Comparison of ENCODE assay signal across 9 cellular contexts in genomic region chr14:88005050-88005481, GRCh38. TPM values are rescaled to one million over a fixed set of nuclear protein-coding genes. Genes with fewer than 3 reads are reported as not detected.
DNase-seq lines count a peak whose midpoint lies in the region; ATAC-seq and TF ChIP-seq lines count a peak whose summit lies in the region.
"Had no signal": no experiment of that assay in that cellular context is flagged by ENCODE, and none has a peak within 500 bp of the region (broad histone marks: within the 10 kb centered on the region; RNA-seq: fewer than 3 reads in every experiment).

Gene GPR65, plus strand, starts transcription at chr14:88005135. Its CDS starts 5,713 bp downstream, at chr14:88010848.

- H3K4me3 ChIP-seq in left lung (peak within 1 kb of the TSS in 1 of 2 donors; percentile 41), trophoblast cell (ENCODE audit: low read depth, low read length) (no peak within 1 kb of the TSS), endodermal cell (ENCODE audit: low read length) (no peak within 1 kb of the TSS)

- H3K4me1 ChIP-seq in left lung, result peaks cover 0 to 53% of the 10 kb centered on the region in 2 donors
- no peaks in the 10 kb centered on the region for H3K4me1 ChIP-seq in trophoblast cell (ENCODE audit: control insufficient read depth in 1 of 2, insufficient read depth in 2 of 2, low read length in 2 of 2)
- H3K4me1 ChIP-seq in endodermal cell (ENCODE audit: control insufficient read depth, insufficient read depth, low read length), result no peaks in the 10 kb centered on the region

- H2AK5ac ChIP-seq in trophoblast cell (ENCODE audit: low read length), result no peak within 1 kb of the TSS

- H3K14ac ChIP-seq in trophoblast cell (ENCODE audit: low read length), result no peak within 1 kb of the TSS

- H3K27ac ChIP-seq in left lung (peak within 1 kb of the TSS; percentile 49 to 85), trophoblast cell (ENCODE audit: low read depth, low read length) (no peak within 1 kb of the TSS), endodermal cell (ENCODE audit: low read depth, low read length) (no peak within 1 kb of the TSS)

- no peak within 1 kb of the TSS for H4K91ac ChIP-seq in trophoblast cell (ENCODE audit: low read depth, low read length)

- no peak within 1 kb of the TSS for H2BK12ac ChIP-seq in trophoblast cell (ENCODE audit: low read length)

- no peak within 1 kb of the TSS for H2BK120ac ChIP-seq in trophoblast cell (ENCODE audit: insufficient read depth, low read length, poor library complexity)

- no peaks in the 10 kb centered on the region for H3K27me3 Mint-ChIP-seq in endodermal cell (ENCODE audit: insufficient read depth)

- H3K9ac ChIP-seq in trophoblast cell (ENCODE audit: low read length) (no peak within 1 kb of the TSS), endodermal cell (ENCODE audit: extremely low read depth, low read length, poor library complexity, severe bottlenecking) (no peak within 1 kb of the TSS)

- peaks cover 4% of the 10 kb centered on the region for H3K4me1 Mint-ChIP-seq in endodermal cell

- no peaks in the 10 kb centered on the region for H3K79me1 ChIP-seq in trophoblast cell (ENCODE audit: low read length)

- H3K18ac ChIP-seq in trophoblast cell (ENCODE audit: low read length), result no peak within 1 kb of the TSS

- H3K9me3 ChIP-seq in left lung (no peaks in the 10 kb centered on the region), trophoblast cell (ENCODE audit: insufficient read depth, low read depth, low read length) (no peaks in the 10 kb centered on the region), endodermal cell (ENCODE audit: control insufficient read depth, low read length) (no peaks in the 10 kb centered on the region)

- no peaks in the 10 kb centered on the region for H3K9me3 Mint-ChIP-seq in endodermal cell

- intact Hi-C loops in left lung (cut with DNase I), result no loop called here

- no peaks in the 10 kb centered on the region for H3K79me2 ChIP-seq in trophoblast cell (ENCODE audit: control insufficient read depth, insufficient read depth, low read length, poor library complexity)

- no peaks in the 10 kb centered on the region for H3K36me3 Mint-ChIP-seq in endodermal cell (ENCODE audit: low read depth)

- H3K27me3 ChIP-seq in left lung, result no peaks in the 10 kb centered on the region
- H3K27me3 ChIP-seq in trophoblast cell (ENCODE audit: insufficient read depth, low read length), result no peaks in the 10 kb centered on the region
- no peaks in the 10 kb centered on the region for H3K27me3 ChIP-seq in endodermal cell (ENCODE audit: control insufficient read depth, insufficient read depth, low read length, poor library complexity, severe bottlenecking)

- H3K36me3 ChIP-seq in left lung (no peaks in the 10 kb centered on the region), trophoblast cell (ENCODE audit: control insufficient read depth in 1 of 2, insufficient read depth in 2 of 2, low read length in 2 of 2) (no peaks in the 10 kb centered on the region), endodermal cell (ENCODE audit: control insufficient read depth, insufficient read depth, low read length) (no peaks in the 10 kb centered on the region)

- no peak within 1 kb of the TSS for H3K27ac Mint-ChIP-seq in endodermal cell

- H4K12ac ChIP-seq in trophoblast cell (ENCODE audit: low read depth, low read length), result no peak within 1 kb of the TSS

- TF ChIP-seq CTCF in left lung (IDR thresholded peaks at IDR 0.05) (no peak), endodermal cell (conservative IDR thresholded peaks at IDR 0.05) (no peak)

- H3K4ac ChIP-seq in trophoblast cell (ENCODE audit: low read depth, low read length), result no peak within 1 kb of the TSS

- H3K4me3 Mint-ChIP-seq in endodermal cell, result no peak within 1 kb of the TSS

- no CpG with 5 or more reads among the region's 3 CpGs for WGBS in trophoblast cell (ENCODE audit: extremely low coverage, insufficient coverage, insufficient read length)
- WGBS in endodermal cell (ENCODE audit: insufficient coverage in 1 of 2, insufficient read length in 1 of 2), 2 experiments, result 92 to 98% methylated on average over 2 of the region's 3 CpGs

- no peak within 1 kb of the TSS for H2AFZ ChIP-seq in trophoblast cell (ENCODE audit: insufficient read depth, low read length, poor library complexity)

- no peak within 1 kb of the TSS for H3K4me2 ChIP-seq in trophoblast cell (ENCODE audit: low read length)

- H2BK5ac ChIP-seq in trophoblast cell (ENCODE audit: low read depth, low read length, poor library complexity), result no peak within 1 kb of the TSS

- no peak within 1 kb of the TSS for H3K23ac ChIP-seq in trophoblast cell (ENCODE audit: low read length)

- peak; percentile 35 for DNase-seq in Ammon's horn (ENCODE audit: low spot score)
- DNase-seq in T-helper 2 cell, result peak in 3 of 5 experiments; percentile 9 to 95 (median 64)
- DNase-seq in left lung, result no peak
- no peak for DNase-seq in trophoblast cell
- DNase-seq in endodermal cell, result no peak
- DNase-seq in SW 1271 (lab: John Stamatoyannopoulos, UW), result no peak

- no peak within 1 kb of the TSS for H4K8ac ChIP-seq in trophoblast cell (ENCODE audit: low read depth, low read length)

- ATAC-seq in GM18873 (IDR thresholded peaks at IDR 0.05; ENCODE audit: low FRiP score, unreplicated experiment) (peak; percentile 70), HG03066 (IDR thresholded peaks at IDR 0.05; ENCODE audit: low read depth, unreplicated experiment) (peak; percentile 65), left lung (peak; percentile 62)

RNA-seq across cellular contexts. Expression of gene GPR65, which starts in this region (rescaled TPM):
- total RNA-seq in left lung, result 10 to 100 TPM in 1 of 2 donors, 1 to 10 TPM in 1; 3.1 to 11.1 TPM
- polyA plus RNA-seq in trophoblast cell (2013), result 0.01 TPM in 1 of 2 replicates, not detected in the other
- not detected for total RNA-seq in endodermal cell
- not detected for polyA plus RNA-seq in endodermal cell (2013, experiment 1 of 2)
- polyA plus RNA-seq in endodermal cell (2013, experiment 2 of 2), result not detected
- total RNA-seq: H1 had no signal
- polyA plus RNA-seq: H1 had no signal

Comparison
In these comparisons a context has a peak if more than half of its experiments do, and no peak if none do; other contexts are left out.
1. RNA of gene GPR65 (total RNA-seq): 3.1 to 11.1 TPM in left lung; not detected in endodermal cell; every median in the first group is over 4 times any median in the second.
2. DNase-seq: peak in Ammon's horn (single experiment) and T-helper 2 cell (3 of 5); none in left lung (0 of 2), trophoblast cell (0 of 2), endodermal cell (single experiment) and SW 1271 (0 of 2).
3. H3K27ac ChIP-seq: peak in left lung (2 of 2); none in trophoblast cell (single experiment) and endodermal cell (single experiment).
4. Peak in every context shown above with its lines, with median percentiles within 50 percentile points of each other: ATAC-seq.